In the genomic region with DNA sequence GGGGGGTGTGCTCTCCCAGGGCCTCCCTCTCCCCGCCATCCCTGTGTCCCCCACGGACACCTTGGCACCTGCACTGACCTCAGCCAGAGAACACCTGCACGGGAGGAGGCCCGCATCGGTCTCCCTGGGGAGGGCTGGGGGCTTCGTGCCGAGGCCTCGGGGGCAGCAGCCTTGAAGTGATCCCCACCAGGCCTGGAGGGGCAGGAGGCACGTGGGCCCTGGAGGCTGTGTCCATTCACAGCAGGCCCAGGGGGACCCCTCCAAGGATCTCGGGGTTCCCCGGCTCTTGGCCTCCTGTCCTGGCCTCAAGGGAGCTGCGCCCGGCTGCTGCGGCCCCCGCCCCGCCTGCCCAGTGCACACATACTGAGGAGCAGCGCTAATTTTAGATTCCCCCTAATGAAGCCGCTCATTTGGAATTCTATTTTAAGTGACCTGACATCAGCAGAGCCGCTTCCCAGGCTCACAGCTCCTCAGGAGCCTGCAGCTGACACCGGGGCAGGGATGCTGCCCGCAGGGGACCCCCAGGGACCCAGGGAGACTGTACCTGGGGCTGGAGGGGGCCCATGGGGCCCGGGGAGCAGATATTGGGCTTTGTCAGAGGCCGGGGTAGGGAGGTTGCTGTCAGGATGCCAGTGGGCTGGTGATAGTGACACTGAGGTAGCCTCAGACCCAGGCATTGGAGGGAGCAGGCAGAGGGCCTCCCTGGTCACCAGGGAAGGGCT, we compare ENCODE assay signal across 23 cellular contexts. TPM values are rescaled to one million over a fixed set of nuclear protein-coding genes. Genes with fewer than 3 reads are reported as not detected.
DNase-seq lines count a peak whose midpoint lies in the region; ATAC-seq and TF ChIP-seq lines count a peak whose summit lies in the region.
"Had no signal": no experiment of that assay in that cellular context is flagged by ENCODE, and none has a peak within 500 bp of the region (broad histone marks: within the 10 kb centered on the region; RNA-seq: fewer than 3 reads in every experiment).

No MANE protein-coding gene starts in this region.

- no peak overlapping the region for H3K27ac ChIP-seq in HEK293 (ENCODE audit: extremely low read depth, low read depth, low read length)
- H3K27ac ChIP-seq: foreskin keratinocyte, KMS-11 had no signal

- H3K9me3 ChIP-seq in HEK293 (ENCODE audit: control insufficient read depth, insufficient read depth, low read depth, low read length) = no peaks in the 10 kb centered on the region
- H3K9me3 ChIP-seq in Caco-2 = no peaks in the 10 kb centered on the region

- no peaks in the 10 kb centered on the region for H3K27me3 ChIP-seq in Caco-2 (replicated peaks; ENCODE audit: control insufficient read depth, insufficient read depth, low read length)

- H3K27ac Mint-ChIP-seq in progenitor cell of endocrine pancreas (peak overlapping the region; percentile 84), Caco-2 (ENCODE audit: unreplicated experiment) (no peak overlapping the region), CD14-positive monocyte (no peak overlapping the region)
- H3K27ac Mint-ChIP-seq: activated naive CD4-positive, alpha-beta T cell treated with anti-CD3 and anti-CD28 coated beads, Interleukin-2, amount 10 ng/mL, durations not matched to agents 7 days and 5 days; memory B cell had no signal

- H3K36me3 Mint-ChIP-seq in progenitor cell of endocrine pancreas (ENCODE audit: insufficient read depth) = peaks cover 11% of the 10 kb centered on the region
- peaks cover 76% of the 10 kb centered on the region for H3K36me3 Mint-ChIP-seq in Caco-2 (ENCODE audit: insufficient read depth, unreplicated experiment)
- peaks cover 22 to 33% of the 10 kb centered on the region in 2 donors for H3K36me3 Mint-ChIP-seq in CD14-positive monocyte

- H3K4me3 ChIP-seq in HEK293 (ENCODE audit: low read depth, low read length) (no peak overlapping the region), Caco-2 (ENCODE audit: low read depth, low read length) (no peak overlapping the region)

- no peaks in the 10 kb centered on the region for H3K9me3 Mint-ChIP-seq in progenitor cell of endocrine pancreas (ENCODE audit: low read depth)
- H3K9me3 Mint-ChIP-seq in Caco-2 (ENCODE audit: unreplicated experiment) = no peaks in the 10 kb centered on the region
- H3K9me3 Mint-ChIP-seq in CD14-positive monocyte = peaks cover 11 to 22% (median 20%) of the 10 kb centered on the region in 7 donors

- H3K4me3 Mint-ChIP-seq in progenitor cell of endocrine pancreas (ENCODE audit: low read depth) (no peak overlapping the region), Caco-2 (ENCODE audit: unreplicated experiment) (no peak overlapping the region), CD14-positive monocyte (no peak overlapping the region)
- H3K4me3 Mint-ChIP-seq: activated naive CD4-positive, alpha-beta T cell treated with anti-CD3 and anti-CD28 coated beads, Interleukin-2, amount 10 ng/mL, durations not matched to agents 7 days and 5 days; activated T-cell treated with anti-CD3 and anti-CD28 coated beads, Interleukin-2, amount 50 U/mL, for 4 hours; memory B cell had no signal

- H3K27me3 Mint-ChIP-seq in progenitor cell of endocrine pancreas = no peaks in the 10 kb centered on the region
- H3K27me3 Mint-ChIP-seq in Caco-2 (ENCODE audit: insufficient read depth, unreplicated experiment) = no peaks in the 10 kb centered on the region
- peaks cover 0 to 1% (median 0%) of the 10 kb centered on the region in 3 donors for H3K27me3 Mint-ChIP-seq in CD14-positive monocyte (ENCODE audit: low read depth in 3 of 3)
- H3K27me3 Mint-ChIP-seq: activated naive CD4-positive, alpha-beta T cell treated with anti-CD3 and anti-CD28 coated beads, Interleukin-2, amount 10 ng/mL, durations not matched to agents 7 days and 5 days; memory B cell; naive thymus-derived CD8-positive, alpha-beta T cell had no signal

- TF ChIP-seq CTCF in HEK293 (tag by site-specific recombination; IDR thresholded peaks at IDR 0.05) (no peak), progenitor cell of endocrine pancreas (IDR thresholded peaks at IDR 0.05; ENCODE audit: unreplicated experiment) (no peak), Caco-2 (IDR thresholded peaks at IDR 0.05; ENCODE audit: insufficient read depth in 1 of 2, low read depth in 1 of 2, low read length in 1 of 2, severe bottlenecking in 1 of 2, unreplicated experiment in 1 of 2) (no peak), CD14-positive monocyte (IDR thresholded peaks at IDR 0.05) (no peak)

- no TSS peak for BruUV-seq in Caco-2 (replicated peaks; lab: Mats Ljungman, UMichigan)

- CTCF ChIA-PET in HEK293 (lab: Yijun Ruan, JAX) (interaction anchor here (0.7 to 3.5 kb wide), 2 partner anchors 12 to 22 kb away, joined by 3 to 29 read pairs; no protein-coding TSS in a partner anchor), Caco-2 (lab: Charles Lee) (interaction anchor here (0.5 to 1.2 kb wide), 13 partner anchors 9 to 266 kb away, joined by 3 to 14 read pairs (median 3); partner anchors contain the start of gene GSE1)

- DNase-seq in cerebellar cortex (ENCODE audit: low spot score) (peak; percentile 65), left cardiac atrium (no peak), progenitor cell of endocrine pancreas (ENCODE audit: low spot score, unreplicated experiment) (no peak), Caco-2 (no peak), HuH-7.5 (ENCODE audit: low spot score) (no peak), inferior parietal cortex (ENCODE audit: extremely low spot score) (no peak), CD14-positive monocyte (ENCODE audit: low spot score) (no peak)
- DNase-seq: activated CD4-positive, alpha-beta T cell treated with anti-CD3 and anti-CD28 coated beads for 4 hours; activated naive CD4-positive, alpha-beta T cell treated with anti-CD3 and anti-CD28 coated beads, Interleukin-2, amount 10 ng/mL, durations not matched to agents 7 days and 5 days; activated T-cell treated with anti-CD3 and anti-CD28 coated beads, Interleukin-2, amount 50 U/mL, for 4 hours; cerebellar nuclear complex; foreskin keratinocyte; H9; NCI-H2081; NCI-H345; PC-3; SHP77 treated with DMSO at 0.1 percent for 48 hours; small intestine; stimulated activated naive CD4-positive, alpha-beta T cell had no signal

- peak; percentile 60 to 79 for ATAC-seq in left cardiac atrium
- ATAC-seq: activated T-cell treated with anti-CD3 and anti-CD28 coated beads, Interleukin-2, amount 50 U/mL, for 4 hours; foreskin keratinocyte; PC-3 had no signal

- peaks cover 0 to 57% of the 10 kb centered on the region in 2 experiments; a peak in 1 of 3 replicates for H3K36me3 ChIP-seq in HEK293 (ENCODE audit: control insufficient read depth in 2 of 2, insufficient read depth in 1 of 2, low read length in 2 of 2)
- peaks cover 2% of the 10 kb centered on the region for H3K36me3 ChIP-seq in Caco-2 (ENCODE audit: control insufficient read depth, insufficient read depth, low read length)

- POLR2A ChIA-PET in HEK293 (lab: Yijun Ruan, JAX) = interaction anchor here (1.0 kb wide), 1 partner anchor 12 kb away, joined by 4 read pairs; no protein-coding TSS in a partner anchor
- POLR2A ChIA-PET in Caco-2 (lab: Charles Lee) = no interaction called here

- H3K4me1 ChIP-seq in HEK293 (ENCODE audit: control insufficient read depth, insufficient read depth, low read length) (peaks cover 11% of the 10 kb centered on the region), Caco-2 (peaks cover 15% of the 10 kb centered on the region)
- H3K4me1 ChIP-seq: foreskin keratinocyte had no signal

- intact Hi-C loops in left cardiac atrium (cut with DNase I) = no loop called here
- intact Hi-C loops in Caco-2 (cut with micrococcal nuclease; ENCODE audit: unreplicated experiment) = no loop called here
- intact Hi-C loops in CD14-positive monocyte (cut with micrococcal nuclease) = no loop called here

- H3K4me1 Mint-ChIP-seq in progenitor cell of endocrine pancreas (ENCODE audit: low read depth) (peaks cover 41% of the 10 kb centered on the region), Caco-2 (ENCODE audit: low read depth, unreplicated experiment) (peaks cover 15% of the 10 kb centered on the region), CD14-positive monocyte (no peaks in the 10 kb centered on the region)

TF ChIP-seq in HEK293, 187 proteins besides CTCF, POLR2A, EP300 and RAD21:
- no peak for TF ChIP-seq ZNF302 (tag by site-specific recombination; IDR thresholded peaks at IDR 0.05; ENCODE audit: low read depth)
- TF ChIP-seq ZIC2 (tag by site-specific recombination; IDR thresholded peaks at IDR 0.05) = peak; percentile 11; the same call in 1 of the 2 replicates

RNA-seq across cellular contexts. Expression of gene GSE1, which starts 14.9 kb away (rescaled TPM):
- 10 to 100 TPM; 54.6 to 60.6 TPM for total RNA-seq in left cardiac atrium
- 136 and 143 TPM in 2 replicates for total RNA-seq in progenitor cell of endocrine pancreas
- total RNA-seq in Caco-2 (2022) = 140 and 142 TPM in 2 replicates
- under 1 TPM; 0.67 to 0.86 TPM for polyA plus RNA-seq in CD14-positive monocyte
